ENCODE assay signal across 19 cellular contexts in the genomic region with DNA sequence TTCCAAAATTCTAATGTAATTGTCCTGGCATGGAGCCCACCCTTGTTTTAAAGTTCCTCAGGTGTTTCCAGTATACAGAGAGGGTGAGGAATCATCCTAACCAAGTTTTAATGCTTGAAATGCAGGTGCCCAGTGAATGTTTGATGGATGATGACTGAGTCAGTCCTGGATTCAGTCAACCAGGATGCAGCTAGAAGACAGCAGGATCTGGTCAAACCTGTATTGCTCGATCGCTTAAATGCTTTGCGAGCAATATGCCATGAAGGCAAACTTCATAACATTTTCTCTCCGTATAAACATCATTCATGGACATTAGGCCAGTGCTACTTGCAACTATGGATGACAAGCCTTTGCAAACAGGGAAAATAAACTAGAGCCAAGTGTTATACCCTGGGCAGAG.
"Had no signal": no experiment of that assay in that cellular context is flagged by ENCODE, and none has a peak within 500 bp of the region (broad histone marks: within the 10 kb centered on the region; RNA-seq: fewer than 3 reads in every experiment).

No MANE protein-coding gene starts in this region.

- DNase-seq: activated B cell treated with CpG ODN at 0.5 μM for 24 hours; activated CD4-positive, alpha-beta T cell treated with anti-CD3 and anti-CD28 coated beads, Interleukin-2, amount 50 U/mL, for 1 hour; activated CD8-positive, alpha-beta T cell treated with anti-CD3 and anti-CD28 coated beads for 36 hours; activated gamma-delta T cell treated with Interleukin-2 at 50 U/mL for 16 hours; activated naive CD4-positive, alpha-beta T cell treated with anti-CD3 and anti-CD28 coated beads, Interleukin-2, amount 50 U/mL, for 16 hours; activated naive CD8-positive, alpha-beta T cell treated with anti-CD3 and anti-CD28 coated beads, Interleukin-2, amount 50 U/mL, for 24 hours; activated T-cell treated with anti-CD3 and anti-CD28 coated beads, Interleukin-2, amount 50 U/mL, for 4 hours; dermis blood vessel endothelial cell; effector CD4-positive, alpha-beta T cell; gastrocnemius medialis; glutamatergic neuron; left ventricle myocardium inferior; mucosa of descending colon; right cardiac atrium; spleen; stimulated activated naive CD4-positive, alpha-beta T cell; tibial artery had no signal

- ATAC-seq: activated CD8-positive, alpha-beta T cell treated with anti-CD3 and anti-CD28 coated beads for 36 hours; activated naive CD8-positive, alpha-beta T cell treated with anti-CD3 and anti-CD28 coated beads, Interleukin-2, amount 50 U/mL, for 24 hours; activated T-cell treated with anti-CD3 and anti-CD28 coated beads, Interleukin-2, amount 50 U/mL, for 4 hours; activated T-helper 17 cell treated with anti-CD3 and anti-CD28 coated beads, Interleukin-2, amount 50 U/mL, for 72 hours; gastrocnemius medialis; mucosa of descending colon; natural killer cell treated with Interleukin-12 subunit alpha and Interleukin-12 subunit beta and Interleukin-15 and Interleukin-18, amount 100 ng/mL, for 72 hours; right cardiac atrium had no signal
